In genomic region chr17:45410144-45411091, GRCh38 we compare ENCODE assay signal across 8 cellular contexts. TPM values are rescaled to one million over a fixed set of nuclear protein-coding genes. Genes with fewer than 3 reads are reported as not detected.
A peak's percentile ranks its signal among the peaks of the same experiment; 100 is the strongest.
DNase-seq lines count a peak whose midpoint lies in the region; ATAC-seq lines count a peak whose summit lies in the region.

No MANE protein-coding gene starts in this region.

- ATAC-seq in left ventricle myocardium superior (peak; percentile 41), GM21515 (IDR thresholded peaks at IDR 0.05; ENCODE audit: unreplicated experiment) (no peak)

- intact Hi-C loops in left ventricle myocardium superior (cut with micrococcal nuclease) = no loop called here

- DNase-seq in KG1 (lab: John Stamatoyannopoulos, UW) (peak; percentile 30), left ventricle myocardium superior (peak; percentile 61), NCI-H524 (lab: John Stamatoyannopoulos, UW) (no peak), DMS153 treated with DMSO at 0.1 percent for 48 hours (lab: John Stamatoyannopoulos, UW; ENCODE audit: unreplicated experiment) (no peak)
- peak; percentile 38 to 55 (median 40) for DNase-seq in activated CD8-positive, alpha-beta memory T cell treated with anti-CD3 and anti-CD28 coated beads for 48 hours (ENCODE audit: low read depth in 2 of 3, low spot score in 2 of 3)
- peak; percentile 35 to 57 (median 37) for DNase-seq in stimulated activated CD4-positive, alpha-beta T cell treated with anti-CD3 and anti-CD28 coated beads, TNF-alpha, amount 100 ng/mL, for 48 hours (ENCODE audit: low read depth in 3 of 3)

- no peaks in the 10 kb centered on the region for H3K9me3 ChIP-seq in BLaER1

- peak overlapping the region; percentile 100 for H3K4me2 ChIP-seq in BLaER1

- peaks cover 97% of the 10 kb centered on the region for H3K4me1 ChIP-seq in BLaER1

- H4K20me1 ChIP-seq in BLaER1 = peaks cover 27% of the 10 kb centered on the region; the same call in 1 of the 2 replicates

- H3K27me3 ChIP-seq in BLaER1 = no peaks in the 10 kb centered on the region

- peak overlapping the region; percentile 76 for H3K4me3 ChIP-seq in BLaER1

- peak overlapping the region; percentile 92 for H3K27ac ChIP-seq in BLaER1

- H3K9ac ChIP-seq in BLaER1 = peak overlapping the region; percentile 86

- H3K36me3 ChIP-seq in BLaER1 = peaks cover 5% of the 10 kb centered on the region

RNA-seq across cellular contexts. Expression of gene ARHGAP27, which starts 22.3 kb away (rescaled TPM):
- 37.3 TPM for total RNA-seq in left ventricle myocardium superior

Comparison
In these comparisons a context has a peak if more than half of its experiments do, and no peak if none do; other contexts are left out.
1. DNase-seq: peak in KG1 (single experiment), activated CD8-positive, alpha-beta memory T cell treated with anti-CD3 and anti-CD28 coated beads for 48 hours (3 of 3), left ventricle myocardium superior (single experiment) and stimulated activated CD4-positive, alpha-beta T cell treated with anti-CD3 and anti-CD28 coated beads, TNF-alpha, amount 100 ng/mL, for 48 hours (3 of 3); none in NCI-H524 (0 of 2) and DMS153 treated with DMSO at 0.1 percent for 48 hours (single experiment).